Comparison of ENCODE assay signal across 13 cellular contexts in the genomic region with DNA sequence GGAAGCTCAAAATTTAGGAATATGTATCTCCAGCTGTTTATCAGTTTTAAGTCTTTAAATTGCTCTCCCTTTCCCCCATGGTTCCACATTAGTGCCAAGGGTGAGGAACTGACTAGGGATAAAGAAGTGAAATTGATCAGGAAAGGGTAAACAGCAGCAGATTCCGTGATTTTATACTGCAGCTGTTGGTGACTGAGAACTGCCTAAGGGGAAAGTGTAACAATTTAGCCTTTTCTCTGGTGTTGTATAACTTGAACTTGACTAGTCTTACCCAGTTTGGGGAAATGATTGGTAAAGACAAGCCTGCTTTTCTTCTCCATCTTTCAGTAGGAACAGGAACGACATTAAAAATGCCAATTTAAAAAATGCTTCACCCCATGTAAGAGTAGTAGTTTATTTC. TPM values are rescaled to one million over a fixed set of nuclear protein-coding genes. Genes with fewer than 3 reads are reported as not detected.
DNase-seq lines count a peak whose midpoint lies in the region; ATAC-seq and TF ChIP-seq lines count a peak whose summit lies in the region.
"Had no signal": no experiment of that assay in that cellular context is flagged by ENCODE, and none has a peak within 500 bp of the region (broad histone marks: within the 10 kb centered on the region; RNA-seq: fewer than 3 reads in every experiment).

No MANE protein-coding gene starts in this region.

- H3K79me2 ChIP-seq in ACC112 (ENCODE audit: control insufficient read depth, insufficient read depth, low read length, unreplicated experiment): peaks cover 100% of the 10 kb centered on the region

- intact Hi-C loops in dorsolateral prefrontal cortex (cut with DNase I): loop anchor here in 1 of 2 donors (5.0 kb wide), 1 partner anchor 55 kb away; no protein-coding TSS in a partner anchor

- no peak for ATAC-seq in GM18519 (IDR thresholded peaks at IDR 0.05; ENCODE audit: low FRiP score, unreplicated experiment)
- ATAC-seq: HCT116, left ventricle myocardium superior had no signal

- peaks cover 21% of the 10 kb centered on the region for H3K4me1 ChIP-seq in ACC112 (ENCODE audit: control insufficient read depth, insufficient read depth, low read length, unreplicated experiment)

- TF ChIP-seq CTCF in dorsolateral prefrontal cortex (IDR thresholded peaks at IDR 0.05 in 54 of 56, conservative IDR thresholded peaks at IDR 0.05 in 2 of 56; ENCODE audit: low read depth in 1 of 56, partially characterized antibody in 56 of 56) (no peak), nephron progenitor cell (IDR thresholded peaks at IDR 0.05) (no peak), glutamatergic neuron (IDR thresholded peaks at IDR 0.05; ENCODE audit: partially characterized antibody, unreplicated experiment) (no peak)

- H3K27me3 ChIP-seq in ACC112 (ENCODE audit: insufficient read depth, low read length): no peaks in the 10 kb centered on the region
- H3K27me3 ChIP-seq in dorsolateral prefrontal cortex: no peaks in the 10 kb centered on the region

- H3K36me3 ChIP-seq in ACC112 (ENCODE audit: insufficient read depth, low read length): no peaks in the 10 kb centered on the region; the same call in 1 of the 2 replicates
- H3K36me3 ChIP-seq: neutrophil had no signal

- peak overlapping the region; percentile 72 for H3K4me3 Mint-ChIP-seq in nephron progenitor cell
- H3K4me3 Mint-ChIP-seq in glutamatergic neuron (ENCODE audit: unreplicated experiment): no peak overlapping the region

- no peak overlapping the region for H2AFZ ChIP-seq in ACC112 (ENCODE audit: low read length, unreplicated experiment)

- H3K36me3 Mint-ChIP-seq in nephron progenitor cell (ENCODE audit: low read depth) (peaks cover 17% of the 10 kb centered on the region), glutamatergic neuron (ENCODE audit: unreplicated experiment) (no peaks in the 10 kb centered on the region)

- H3K27ac ChIP-seq in ACC112 (ENCODE audit: low read depth, low read length) (no peak overlapping the region), dorsolateral prefrontal cortex (peak overlapping the region in 15 of 59 donors; percentile 5 to 96 (median 21))
- H3K27ac ChIP-seq: neutrophil had no signal

- H3K4me3 ChIP-seq in ACC112 (ENCODE audit: low read depth, low read length) (peak overlapping the region; percentile 92), dorsolateral prefrontal cortex (peak overlapping the region in 36 of 59 donors; percentile 0 to 97 (median 91))

- DNase-seq in LHCN-M2 (ENCODE audit: low read depth) (peak; percentile 51), dorsolateral prefrontal cortex (no peak), nephron progenitor cell (no peak), NCI-H1048 (lab: John Stamatoyannopoulos, UW) (no peak), glutamatergic neuron (no peak)
- DNase-seq in central memory CD4-positive, alpha-beta T cell: no peak
- DNase-seq: activated gamma-delta T cell treated with Interleukin-2 at 50 U/mL for 16 hours, left ventricle myocardium superior, SIG-M5 had no signal

- no peak overlapping the region for H3K27ac Mint-ChIP-seq in nephron progenitor cell
- no peak overlapping the region for H3K27ac Mint-ChIP-seq in glutamatergic neuron (ENCODE audit: unreplicated experiment)

- H3K4me1 Mint-ChIP-seq in nephron progenitor cell: peaks cover 45% of the 10 kb centered on the region
- peaks cover 9% of the 10 kb centered on the region for H3K4me1 Mint-ChIP-seq in glutamatergic neuron (ENCODE audit: low read depth, unreplicated experiment)

- H3K9me3 Mint-ChIP-seq in nephron progenitor cell: peaks cover 5% of the 10 kb centered on the region
- no peaks in the 10 kb centered on the region for H3K9me3 Mint-ChIP-seq in glutamatergic neuron (ENCODE audit: unreplicated experiment)

- H3K27me3 Mint-ChIP-seq in nephron progenitor cell (ENCODE audit: low read depth, poor library complexity) (no peaks in the 10 kb centered on the region), glutamatergic neuron (ENCODE audit: unreplicated experiment) (no peaks in the 10 kb centered on the region)

RNA-seq across cellular contexts. Expression of a gene that starts 5.0 kb away (rescaled TPM):
- 46.1 and 48.4 TPM in 2 replicates for total RNA-seq in LHCN-M2 (2014; rRNA removed)
- polyA plus RNA-seq in LHCN-M2 (2012): 7.1 TPM
- total RNA-seq in dorsolateral prefrontal cortex: 10 to 100 TPM; 32.0 to 67.9 (median 45.7) TPM
- total RNA-seq in glutamatergic neuron (ENCODE audit: unreplicated experiment): 2.4 TPM
